Comparison of ENCODE assay signal across 21 cellular contexts in genomic region chr16:49539758-49540157, GRCh38.
DNase-seq lines count a peak whose midpoint lies in the region; ATAC-seq and TF ChIP-seq lines count a peak whose summit lies in the region.
"Had no signal": no experiment of that assay in that cellular context is flagged by ENCODE, and none has a peak within 500 bp of the region (broad histone marks: within the 10 kb centered on the region; RNA-seq: fewer than 3 reads in every experiment).

No MANE protein-coding gene starts in this region.

- CTCF ChIA-PET in activated CD8-positive, alpha-beta memory T cell treated with anti-CD3 and anti-CD28 coated beads, Interleukin-2, amount 10 ng/mL, durations not matched to agents 7 days and 5 days (lab: Charles Lee): no interaction called here

- H3K9ac ChIP-seq in BLaER1 treated with 17β-estradiol and CSF1 and Interleukin-3, amounts not matched to agents 10 nM and 100 nM: no peak overlapping the region; a peak in 1 of 22 replicates
- H3K9ac ChIP-seq in endodermal cell (ENCODE audit: extremely low read depth, low read length, poor library complexity, severe bottlenecking): no peak overlapping the region
- H3K9ac ChIP-seq: GM23248 had no signal

- peaks cover 10% of the 10 kb centered on the region for H3K4me1 Mint-ChIP-seq in endodermal cell
- H3K4me1 Mint-ChIP-seq in osteocyte (ENCODE audit: unreplicated experiment): peaks cover 49% of the 10 kb centered on the region
- H3K4me1 Mint-ChIP-seq in activated CD8-positive, alpha-beta memory T cell treated with anti-CD3 and anti-CD28 coated beads, Interleukin-2, amount 10 ng/mL, durations not matched to agents 7 days and 5 days: no peaks in the 10 kb centered on the region
- H3K4me1 Mint-ChIP-seq: CD4-positive, CD25-positive, alpha-beta regulatory T cell had no signal

- H3K9me3 Mint-ChIP-seq in endodermal cell (no peaks in the 10 kb centered on the region), osteocyte (ENCODE audit: unreplicated experiment) (no peaks in the 10 kb centered on the region)
- H3K9me3 Mint-ChIP-seq in activated CD8-positive, alpha-beta memory T cell treated with anti-CD3 and anti-CD28 coated beads, Interleukin-2, amount 10 ng/mL, durations not matched to agents 7 days and 5 days (ENCODE audit: low read depth): no peaks in the 10 kb centered on the region

- intact Hi-C loops in head of caudate nucleus (cut with DNase I): no loop called here

- H3K36me3 Mint-ChIP-seq in endodermal cell (ENCODE audit: low read depth) (peaks cover 3% of the 10 kb centered on the region), osteocyte (ENCODE audit: unreplicated experiment) (no peaks in the 10 kb centered on the region)
- no peaks in the 10 kb centered on the region for H3K36me3 Mint-ChIP-seq in activated CD8-positive, alpha-beta memory T cell treated with anti-CD3 and anti-CD28 coated beads, Interleukin-2, amount 10 ng/mL, durations not matched to agents 7 days and 5 days
- H3K36me3 Mint-ChIP-seq: CD4-positive, CD25-positive, alpha-beta regulatory T cell; CD8-positive, alpha-beta T cell had no signal

- peak overlapping the region in 6 of 11 experiments; percentile 20 to 41 (median 25); a peak in 8 of 22 replicates for H3K4me2 ChIP-seq in BLaER1 treated with 17β-estradiol and CSF1 and Interleukin-3, amounts not matched to agents 10 nM and 100 nM
- H3K4me2 ChIP-seq: A549 had no signal

- H3K4me1 ChIP-seq in BLaER1 treated with 17β-estradiol and CSF1 and Interleukin-3, amounts not matched to agents 10 nM and 100 nM: peaks cover 0 to 19% (median 10%) of the 10 kb centered on the region in 10 experiments; a peak in 12 of 20 replicates
- H3K4me1 ChIP-seq in endodermal cell (ENCODE audit: control insufficient read depth, insufficient read depth, low read length): no peaks in the 10 kb centered on the region
- H3K4me1 ChIP-seq: Caco-2 had no signal

- H3K4me3 ChIP-seq in BLaER1 treated with 17β-estradiol and CSF1 and Interleukin-3, amounts not matched to agents 10 nM and 100 nM: no peak overlapping the region
- no peak overlapping the region for H3K4me3 ChIP-seq in endodermal cell (ENCODE audit: low read length)
- H3K4me3 ChIP-seq: A549, GM23248, HAP-1 had no signal

- H3K27ac Mint-ChIP-seq in endodermal cell (peak overlapping the region; percentile 70), osteocyte (ENCODE audit: unreplicated experiment) (peak overlapping the region; percentile 66)
- H3K27ac Mint-ChIP-seq in activated CD8-positive, alpha-beta memory T cell treated with anti-CD3 and anti-CD28 coated beads, Interleukin-2, amount 10 ng/mL, durations not matched to agents 7 days and 5 days: no peak overlapping the region
- H3K27ac Mint-ChIP-seq: CD4-positive, CD25-positive, alpha-beta regulatory T cell; CD8-positive, alpha-beta T cell; HFFc6 had no signal

- peaks cover 0 to 49% (median 0%) of the 10 kb centered on the region in 11 experiments; a peak in 4 of 22 replicates for H4K20me1 ChIP-seq in BLaER1 treated with 17β-estradiol and CSF1 and Interleukin-3, amounts not matched to agents 10 nM and 100 nM

- H3K27me3 ChIP-seq in BLaER1 treated with 17β-estradiol and CSF1 and Interleukin-3, amounts not matched to agents 10 nM and 100 nM: no peaks in the 10 kb centered on the region
- H3K27me3 ChIP-seq in endodermal cell (ENCODE audit: control insufficient read depth, insufficient read depth, low read length, poor library complexity, severe bottlenecking): no peaks in the 10 kb centered on the region
- H3K27me3 ChIP-seq: BE2C had no signal

- no peak for TF ChIP-seq CTCF in endodermal cell (conservative IDR thresholded peaks at IDR 0.05)
- TF ChIP-seq CTCF in osteocyte (IDR thresholded peaks at IDR 0.05): no peak

- H3K9me3 ChIP-seq in BLaER1 treated with 17β-estradiol and CSF1 and Interleukin-3, amounts not matched to agents 10 nM and 100 nM (replicated peaks in 1 of 11): peaks cover 13 to 20% (median 15%) of the 10 kb centered on the region in 11 experiments
- H3K9me3 ChIP-seq in endodermal cell (ENCODE audit: control insufficient read depth, low read length): no peaks in the 10 kb centered on the region
- H3K9me3 ChIP-seq: A549, BE2C, Caco-2, HAP-1 had no signal

- no peak overlapping the region for H3K4me3 Mint-ChIP-seq in endodermal cell
- no peak overlapping the region for H3K4me3 Mint-ChIP-seq in osteocyte (ENCODE audit: unreplicated experiment)
- no peak overlapping the region for H3K4me3 Mint-ChIP-seq in activated CD8-positive, alpha-beta memory T cell treated with anti-CD3 and anti-CD28 coated beads, Interleukin-2, amount 10 ng/mL, durations not matched to agents 7 days and 5 days
- H3K4me3 Mint-ChIP-seq: CD4-positive, CD25-positive, alpha-beta regulatory T cell; CD8-positive, alpha-beta T cell; HFFc6 had no signal

- ATAC-seq in activated CD8-positive, alpha-beta memory T cell treated with anti-CD3 and anti-CD28 coated beads, Interleukin-2, amount 10 ng/mL, durations not matched to agents 7 days and 5 days: no peak
- ATAC-seq: A549; CD8-positive, alpha-beta T cell had no signal

- DNase-seq in endodermal cell (no peak), osteocyte (ENCODE audit: extremely low spot score, unreplicated experiment) (no peak), NCI-H1436 treated with DMSO at 0.1 percent for 48 hours (lab: John Stamatoyannopoulos, UW) (no peak), foreskin melanocyte (no peak), head of caudate nucleus (no peak)
- DNase-seq in activated CD8-positive, alpha-beta memory T cell treated with anti-CD3 and anti-CD28 coated beads, Interleukin-2, amount 10 ng/mL, durations not matched to agents 7 days and 5 days: no peak
- DNase-seq: 8988T; ACHN; AML-193; BE2C; Caco-2; CD4-positive, CD25-positive, alpha-beta regulatory T cell; CD8-positive, alpha-beta T cell; DMS153; DND-41; GM23248; HFFc6 had no signal

- H3K27ac ChIP-seq in BLaER1 treated with 17β-estradiol and CSF1 and Interleukin-3, amounts not matched to agents 10 nM and 100 nM: no peak overlapping the region
- no peak overlapping the region for H3K27ac ChIP-seq in endodermal cell (ENCODE audit: low read depth, low read length)
- H3K27ac ChIP-seq: A549, C4-2B, GM23248 had no signal

- H3K27me3 Mint-ChIP-seq in endodermal cell (ENCODE audit: insufficient read depth): no peaks in the 10 kb centered on the region
- H3K27me3 Mint-ChIP-seq in osteocyte (ENCODE audit: unreplicated experiment): peaks cover 22% of the 10 kb centered on the region
- H3K27me3 Mint-ChIP-seq in activated CD8-positive, alpha-beta memory T cell treated with anti-CD3 and anti-CD28 coated beads, Interleukin-2, amount 10 ng/mL, durations not matched to agents 7 days and 5 days: no peaks in the 10 kb centered on the region

- WGBS in endodermal cell (ENCODE audit: insufficient coverage in 1 of 2, insufficient read length in 1 of 2), 2 experiments: 91 to 94% methylated on average over 2 to 4 of the region's 4 CpGs

- peaks cover 0 to 15% (median 10%) of the 10 kb centered on the region in 11 experiments; a peak in 9 of 22 replicates for H3K36me3 ChIP-seq in BLaER1 treated with 17β-estradiol and CSF1 and Interleukin-3, amounts not matched to agents 10 nM and 100 nM
- no peaks in the 10 kb centered on the region for H3K36me3 ChIP-seq in endodermal cell (ENCODE audit: control insufficient read depth, insufficient read depth, low read length)
- H3K36me3 ChIP-seq: BE2C, HAP-1 had no signal
